ENCODE assay signal across 8 cellular contexts in genomic region chr2:219252570-219252899, GRCh38. TPM values are rescaled to one million over a fixed set of nuclear protein-coding genes. Genes with fewer than 3 reads are reported as not detected.
DNase-seq lines count a peak whose midpoint lies in the region; ATAC-seq and TF ChIP-seq lines count a peak whose summit lies in the region.

No MANE protein-coding gene starts in this region.

- no peak overlapping the region for H3K27ac Mint-ChIP-seq in glutamatergic neuron (ENCODE audit: unreplicated experiment)

- no peaks in the 10 kb centered on the region for H3K36me3 Mint-ChIP-seq in glutamatergic neuron (ENCODE audit: unreplicated experiment)

- H3K4me1 Mint-ChIP-seq in glutamatergic neuron (ENCODE audit: low read depth, unreplicated experiment), result peaks cover 22% of the 10 kb centered on the region

- peak overlapping the region; percentile 88 for H3K4me3 Mint-ChIP-seq in glutamatergic neuron (ENCODE audit: unreplicated experiment)

- no peak for TF ChIP-seq CTCF in glutamatergic neuron (IDR thresholded peaks at IDR 0.05; ENCODE audit: partially characterized antibody, unreplicated experiment)

- H3K27me3 Mint-ChIP-seq in glutamatergic neuron (ENCODE audit: unreplicated experiment), result peaks cover 11% of the 10 kb centered on the region

- ATAC-seq in HG03469 (IDR thresholded peaks at IDR 0.05; ENCODE audit: unreplicated experiment), result no peak
- no peak for ATAC-seq in HG02840 (IDR thresholded peaks at IDR 0.05; ENCODE audit: low FRiP score, unreplicated experiment)

- peak; percentile 77 for DNase-seq in activated CD8-positive, alpha-beta memory T cell treated with anti-CD3 and anti-CD28 coated beads for 24 hours
- DNase-seq in activated CD8-positive, alpha-beta memory T cell treated with anti-CD3 and anti-CD28 coated beads, Interleukin-2, amount 50 U/mL, for 48 hours, result no peak
- DNase-seq in activated T-cell treated with anti-CD3 and anti-CD28 coated beads for 48 hours (ENCODE audit: low read depth) (peak; percentile 26), glutamatergic neuron (no peak), NCI-H128 (lab: John Stamatoyannopoulos, UW; ENCODE audit: unreplicated experiment) (no peak)
- peak; percentile 46 for DNase-seq in stimulated activated naive CD4-positive, alpha-beta T cell treated with Interleukin-2 at 50 U/mL for 16 hours (lab: John Stamatoyannopoulos, UW)

- peaks cover 7% of the 10 kb centered on the region for H3K9me3 Mint-ChIP-seq in glutamatergic neuron (ENCODE audit: unreplicated experiment)

RNA-seq across cellular contexts. Expression of gene TUBA4B, which starts 0.5 kb away (rescaled TPM):
- not detected for total RNA-seq in glutamatergic neuron (ENCODE audit: unreplicated experiment)

RNA-seq across cellular contexts. Expression of gene TUBA4A, which starts 1.2 kb away (rescaled TPM):
- total RNA-seq in glutamatergic neuron (ENCODE audit: unreplicated experiment), result 27.5 TPM

RNA-seq across cellular contexts. Expression of gene STK16, which starts 7.3 kb away (rescaled TPM):
- 32.2 TPM for total RNA-seq in glutamatergic neuron (ENCODE audit: unreplicated experiment)

RNA-seq across cellular contexts. Expression of gene GLB1L, which starts 7.3 kb away (rescaled TPM):
- total RNA-seq in glutamatergic neuron (ENCODE audit: unreplicated experiment), result 6.2 TPM

RNA-seq across cellular contexts. Expression of gene ANKZF1, which starts 22.9 kb away (rescaled TPM):
- total RNA-seq in glutamatergic neuron (ENCODE audit: unreplicated experiment), result 95.8 TPM

Comparison
In these comparisons a context has a peak if more than half of its experiments do, and no peak if none do; other contexts are left out.
1. DNase-seq: peak in activated CD8-positive, alpha-beta memory T cell treated with anti-CD3 and anti-CD28 coated beads for 24 hours (single experiment), activated T-cell treated with anti-CD3 and anti-CD28 coated beads for 48 hours (single experiment) and stimulated activated naive CD4-positive, alpha-beta T cell treated with Interleukin-2 at 50 U/mL for 16 hours (single experiment); none in activated CD8-positive, alpha-beta memory T cell treated with anti-CD3 and anti-CD28 coated beads, Interleukin-2, amount 50 U/mL, for 48 hours (single experiment), glutamatergic neuron (single experiment) and NCI-H128 (single experiment).